8 cellular contexts compared by ENCODE assay signal in genomic region chr13:99086149-99086868, GRCh38.
A peak's percentile ranks its signal among the peaks of the same experiment; 100 is the strongest.
DNase-seq lines count a peak whose midpoint lies in the region; ATAC-seq and TF ChIP-seq lines count a peak whose summit lies in the region.

No MANE protein-coding gene starts in this region.

- H3K9me3 Mint-ChIP-seq in activated T-helper 1 cell treated with anti-CD3 and anti-CD28 coated beads, Interleukin-12 subunit alpha, Interleukin-12 subunit beta, Interleukin-2, Interleukin-4 antibody, amounts not matched to agents 30 ng/mL and 10 ng/mL and 1 ng/mL, durations not matched to agents 14 hours and 24 hours and 36 hours, result no peaks in the 10 kb centered on the region
- no peaks in the 10 kb centered on the region for H3K9me3 Mint-ChIP-seq in nephron progenitor cell

- peak overlapping the region; percentile 81 for H3K27ac ChIP-seq in subcutaneous abdominal adipose tissue (ENCODE audit: low read depth, low read length)

- ATAC-seq in GM18519 (IDR thresholded peaks at IDR 0.05; ENCODE audit: low FRiP score, unreplicated experiment) (peak; percentile 31), HG03039 (IDR thresholded peaks at IDR 0.05; ENCODE audit: unreplicated experiment) (peak; percentile 42)

- peak overlapping the region in 4 of 5 donors; percentile 82 to 87 (median 84) for H3K4me3 ChIP-seq in subcutaneous abdominal adipose tissue (ENCODE audit: low read depth in 1 of 5, low read length in 5 of 5)

- peak overlapping the region; percentile 81 for H3K4me3 Mint-ChIP-seq in activated T-helper 1 cell treated with anti-CD3 and anti-CD28 coated beads, Interleukin-12 subunit alpha, Interleukin-12 subunit beta, Interleukin-2, Interleukin-4 antibody, amounts not matched to agents 30 ng/mL and 10 ng/mL and 1 ng/mL, durations not matched to agents 14 hours and 24 hours and 36 hours
- H3K4me3 Mint-ChIP-seq in nephron progenitor cell, result peak overlapping the region; percentile 79

- intact Hi-C loops in activated T-helper 1 cell treated with anti-CD3 and anti-CD28 coated beads, Interleukin-12 subunit alpha, Interleukin-12 subunit beta, Interleukin-2, Interleukin-4 antibody, amounts not matched to agents 30 ng/mL and 10 ng/mL and 1 ng/mL, durations not matched to agents 14 hours and 24 hours and 36 hours (cut with micrococcal nuclease), result loop anchor here (2.0 to 10.0 kb wide), 14 partner anchors 38 to 1654 kb away; partner anchors contain the start of genes CLYBL, GPR18, GPR183 and RAP2A

- H3K4me1 ChIP-seq in subcutaneous abdominal adipose tissue (ENCODE audit: control insufficient read depth in 5 of 5, insufficient read depth in 5 of 5, low read length in 5 of 5), result peaks cover 4 to 31% (median 26%) of the 10 kb centered on the region in 5 donors

- peaks cover 0 to 5% (median 3%) of the 10 kb centered on the region in 5 donors for H3K27me3 ChIP-seq in subcutaneous abdominal adipose tissue (ENCODE audit: control insufficient read depth in 5 of 5, insufficient read depth in 4 of 5, low read length in 5 of 5)

- H3K36me3 ChIP-seq in subcutaneous abdominal adipose tissue (ENCODE audit: control insufficient read depth in 5 of 5, insufficient read depth in 5 of 5, low read length in 5 of 5), result no peaks in the 10 kb centered on the region

- H3K27me3 Mint-ChIP-seq in activated T-helper 1 cell treated with anti-CD3 and anti-CD28 coated beads, Interleukin-12 subunit alpha, Interleukin-12 subunit beta, Interleukin-2, Interleukin-4 antibody, amounts not matched to agents 30 ng/mL and 10 ng/mL and 1 ng/mL, durations not matched to agents 14 hours and 24 hours and 36 hours (ENCODE audit: insufficient read depth), result peaks cover 2% of the 10 kb centered on the region
- peaks cover 63% of the 10 kb centered on the region for H3K27me3 Mint-ChIP-seq in nephron progenitor cell (ENCODE audit: low read depth, poor library complexity)

- H3K36me3 Mint-ChIP-seq in activated T-helper 1 cell treated with anti-CD3 and anti-CD28 coated beads, Interleukin-12 subunit alpha, Interleukin-12 subunit beta, Interleukin-2, Interleukin-4 antibody, amounts not matched to agents 30 ng/mL and 10 ng/mL and 1 ng/mL, durations not matched to agents 14 hours and 24 hours and 36 hours (ENCODE audit: low read depth), result no peaks in the 10 kb centered on the region
- no peaks in the 10 kb centered on the region for H3K36me3 Mint-ChIP-seq in nephron progenitor cell (ENCODE audit: low read depth)

- H3K9ac ChIP-seq in subcutaneous abdominal adipose tissue (ENCODE audit: low read length in 5 of 5), result peak overlapping the region in 4 of 5 donors; percentile 59 to 87 (median 64)

- DNase-seq in 8988T (peak; percentile 76), NOMO-1 treated with dmso at 0.1 percent for 144 hours (lab: John Stamatoyannopoulos, UW; ENCODE audit: unreplicated experiment) (peak; percentile 60), fibroblast of peridontal ligament (ENCODE audit: extremely low read depth) (peak; percentile 33), nephron progenitor cell (peak; percentile 70)
- peak; percentile 69 for DNase-seq in activated T-helper 1 cell treated with anti-CD3 and anti-CD28 coated beads, Interleukin-12 subunit alpha, Interleukin-12 subunit beta, Interleukin-2, Interleukin-4 antibody, amounts not matched to agents 30 ng/mL and 10 ng/mL and 1 ng/mL, durations not matched to agents 14 hours and 24 hours and 36 hours (ENCODE audit: low spot score)

- H3K27ac Mint-ChIP-seq in activated T-helper 1 cell treated with anti-CD3 and anti-CD28 coated beads, Interleukin-12 subunit alpha, Interleukin-12 subunit beta, Interleukin-2, Interleukin-4 antibody, amounts not matched to agents 30 ng/mL and 10 ng/mL and 1 ng/mL, durations not matched to agents 14 hours and 24 hours and 36 hours, result no peak overlapping the region
- no peak overlapping the region for H3K27ac Mint-ChIP-seq in nephron progenitor cell

- H3K4me1 Mint-ChIP-seq in activated T-helper 1 cell treated with anti-CD3 and anti-CD28 coated beads, Interleukin-12 subunit alpha, Interleukin-12 subunit beta, Interleukin-2, Interleukin-4 antibody, amounts not matched to agents 30 ng/mL and 10 ng/mL and 1 ng/mL, durations not matched to agents 14 hours and 24 hours and 36 hours (ENCODE audit: low read depth), result peaks cover 39% of the 10 kb centered on the region
- H3K4me1 Mint-ChIP-seq in nephron progenitor cell, result peaks cover 24% of the 10 kb centered on the region

- no peaks in the 10 kb centered on the region for H3K9me3 ChIP-seq in subcutaneous abdominal adipose tissue (ENCODE audit: control insufficient read depth in 5 of 5, low read length in 5 of 5)

- no peak for TF ChIP-seq CTCF in nephron progenitor cell (IDR thresholded peaks at IDR 0.05)

Comparison
In these comparisons a context has a peak if more than half of its experiments do, and no peak if none do; other contexts are left out.
1. Peak in every context shown above with its lines: DNase-seq, ATAC-seq, H3K4me3 ChIP-seq and H3K27ac ChIP-seq.